Comparison of ENCODE assay signal across 23 cellular contexts in genomic region chr11:89355649-89356048, GRCh38.
DNase-seq lines count a peak whose midpoint lies in the region; ATAC-seq, FAIRE-seq and TF ChIP-seq lines count a peak whose summit lies in the region.
"Had no signal": no experiment of that assay in that cellular context is flagged by ENCODE, and none has a peak within 500 bp of the region (broad histone marks: within the 10 kb centered on the region; RNA-seq: fewer than 3 reads in every experiment).

No MANE protein-coding gene starts in this region.

- H3K18ac ChIP-seq in H1 (ENCODE audit: extremely low read depth, low read length), result no peak overlapping the region

- H4K8ac ChIP-seq in H1 (ENCODE audit: extremely low read depth, insufficient read depth, low read length), result no peak overlapping the region

- no peak overlapping the region for H2BK15ac ChIP-seq in H1 (ENCODE audit: low read length)

- no peaks in the 10 kb centered on the region for H4K20me1 ChIP-seq in H1 (replicated peaks in 1 of 2; ENCODE audit: control insufficient read depth in 1 of 2, insufficient read depth in 2 of 2, low read length in 2 of 2)
- H4K20me1 ChIP-seq: BLaER1 treated with 17β-estradiol and CSF1 and Interleukin-3, amounts not matched to agents 10 nM and 100 nM had no signal

- H3K79me2 ChIP-seq in H1 (ENCODE audit: control insufficient read depth in 1 of 2, insufficient read depth in 2 of 2, low read length in 2 of 2), result no peaks in the 10 kb centered on the region

- H2AK5ac ChIP-seq in H1 (ENCODE audit: low read depth, low read length), result no peak overlapping the region

- H3K4me3 ChIP-seq in RWPE2 (ENCODE audit: severe bottlenecking), result no peak overlapping the region
- no peak overlapping the region for H3K4me3 ChIP-seq in H1 (ENCODE audit: extremely low read depth in 1 of 4, insufficient read depth in 2 of 4, low read depth in 3 of 4, low read length in 4 of 4)
- no peak overlapping the region for H3K4me3 ChIP-seq in A673 (ENCODE audit: low read depth, low read length, poor library complexity, severe bottlenecking)
- H3K4me3 ChIP-seq: BLaER1 treated with 17β-estradiol and CSF1 and Interleukin-3, amounts not matched to agents 10 nM and 100 nM; GM12878; GM23248; K562 had no signal

- no peak for TF ChIP-seq EP300 in H1 (IDR thresholded peaks at IDR 0.05; ENCODE audit: borderline replicate concordance in 1 of 2, low read depth in 2 of 2, low read length in 2 of 2)

- H3K27ac ChIP-seq in RWPE2 (ENCODE audit: poor library complexity, severe bottlenecking) (no peak overlapping the region), H1 (ENCODE audit: low read depth, low read length) (no peak overlapping the region), foreskin keratinocyte (peak overlapping the region; percentile 57), A673 (ENCODE audit: low read depth, low read length, poor library complexity, severe bottlenecking) (no peak overlapping the region)
- H3K27ac ChIP-seq: BLaER1 treated with 17β-estradiol and CSF1 and Interleukin-3, amounts not matched to agents 10 nM and 100 nM; GM23248 had no signal

- H3K27me3 ChIP-seq in RWPE2 (ENCODE audit: insufficient read depth, poor library complexity, severe bottlenecking), result no peaks in the 10 kb centered on the region
- H3K27me3 ChIP-seq in H1 (replicated peaks in 1 of 4; ENCODE audit: control insufficient read depth in 3 of 4, extremely low read depth in 1 of 4, insufficient read depth in 3 of 4, low read length in 3 of 4), result no peaks in the 10 kb centered on the region
- H3K27me3 ChIP-seq in foreskin keratinocyte, result no peaks in the 10 kb centered on the region
- no peaks in the 10 kb centered on the region for H3K27me3 ChIP-seq in A673 (replicated peaks; ENCODE audit: insufficient read depth, low read depth, low read length, poor library complexity)
- H3K27me3 ChIP-seq: BLaER1 treated with 17β-estradiol and CSF1 and Interleukin-3, amounts not matched to agents 10 nM and 100 nM had no signal

- H3K14ac ChIP-seq in H1 (ENCODE audit: insufficient read length), result no peak overlapping the region

- H3K4ac ChIP-seq in H1 (replicated peaks; ENCODE audit: insufficient read length, low read depth, low read length), result no peak overlapping the region

- BruUV-seq in A673 (replicated peaks; lab: Mats Ljungman, UMichigan), result no TSS peak

- DNase-seq in HPDE6-E6E7 (ENCODE audit: extremely low spot score), result peak; percentile 15
- no peak for DNase-seq in RWPE2 (ENCODE audit: low spot score)
- DNase-seq in H1 (ENCODE audit: low read depth in 1 of 2, low spot score in 2 of 2), result no peak
- DNase-seq in foreskin keratinocyte, result peak; percentile 47 to 77
- DNase-seq in midbrain (lab: John Stamatoyannopoulos, UW), result no peak
- DNase-seq in NCI-H82 (lab: John Stamatoyannopoulos, UW), result no peak
- no peak for DNase-seq in RKO (ENCODE audit: low spot score)
- no peak for DNase-seq in A673 (ENCODE audit: low spot score)
- DNase-seq: 8988T; CD4-positive, CD25-positive, alpha-beta regulatory T cell; CD8-positive, alpha-beta memory T cell; COR-L47; DMS 273 treated with DMSO at 0.1 percent for 48 hours; DMS53; DND-41; EL; GM23248; HCEC 1CT; IMR-90 had no signal

- H3K9me3 ChIP-seq in RWPE2 (ENCODE audit: severe bottlenecking) (no peaks in the 10 kb centered on the region), H1 (ENCODE audit: insufficient read depth in 2 of 2, low read depth in 1 of 2, low read length in 1 of 2) (no peaks in the 10 kb centered on the region), A673 (ENCODE audit: low read depth, low read length, poor library complexity, severe bottlenecking) (no peaks in the 10 kb centered on the region)
- H3K9me3 ChIP-seq: BLaER1 treated with 17β-estradiol and CSF1 and Interleukin-3, amounts not matched to agents 10 nM and 100 nM had no signal

- H3K9ac ChIP-seq in H1 (replicated peaks in 1 of 4; ENCODE audit: extremely low read depth in 1 of 4, low read depth in 3 of 4, low read length in 3 of 4), result no peak overlapping the region
- H3K9ac ChIP-seq: BLaER1 treated with 17β-estradiol and CSF1 and Interleukin-3, amounts not matched to agents 10 nM and 100 nM; GM23248 had no signal

- no peak overlapping the region for H2AFZ ChIP-seq in H1 (ENCODE audit: low read length)
- H2AFZ ChIP-seq: GM23248 had no signal

- no peak overlapping the region for H3K56ac ChIP-seq in H1 (replicated peaks; ENCODE audit: insufficient read length, low read depth, low read length)

- H3K23me2 ChIP-seq in H1 (ENCODE audit: low read depth, low read length), result no peaks in the 10 kb centered on the region

- H3K36me3 ChIP-seq in RWPE2 (ENCODE audit: low read depth) (no peaks in the 10 kb centered on the region), H1 (ENCODE audit: control insufficient read depth in 2 of 4, insufficient read depth in 4 of 4, low read length in 3 of 4) (no peaks in the 10 kb centered on the region), A673 (ENCODE audit: insufficient read depth, low read length, poor library complexity, severe bottlenecking) (no peaks in the 10 kb centered on the region)
- H3K36me3 ChIP-seq: BLaER1 treated with 17β-estradiol and CSF1 and Interleukin-3, amounts not matched to agents 10 nM and 100 nM had no signal

- no peak for TF ChIP-seq RAD21 in H1 (IDR thresholded peaks at IDR 0.05 in 1 of 2, conservative IDR thresholded peaks at IDR 0.05 in 1 of 2; ENCODE audit: low read depth in 2 of 2, low read length in 2 of 2)

- ATAC-seq in RWPE2 (ENCODE audit: low read depth) (peak; percentile 60; the same call in 2 of the 3 replicates), foreskin keratinocyte (peak; percentile 97)
- ATAC-seq: GM12878, K562 had no signal

- H3K4me1 ChIP-seq in RWPE2 (ENCODE audit: insufficient read depth, poor library complexity, severe bottlenecking) (peaks cover 7% of the 10 kb centered on the region), H1 (replicated peaks in 1 of 4; ENCODE audit: control insufficient read depth in 3 of 4, insufficient read depth in 4 of 4, low read length in 3 of 4) (peaks cover 0 to 4% (median 0%) of the 10 kb centered on the region in 4 experiments; a peak in 1 of 7 replicates), foreskin keratinocyte (peaks cover 8% of the 10 kb centered on the region), A673 (ENCODE audit: insufficient read depth, low read length, poor library complexity, severe bottlenecking) (no peaks in the 10 kb centered on the region)
- H3K4me1 ChIP-seq: BLaER1 treated with 17β-estradiol and CSF1 and Interleukin-3, amounts not matched to agents 10 nM and 100 nM had no signal

- no peak overlapping the region for H3K23ac ChIP-seq in H1 (ENCODE audit: insufficient read length)

- no peak overlapping the region for H4K91ac ChIP-seq in H1 (replicated peaks; ENCODE audit: insufficient read length, low read length)

- TF ChIP-seq CTCF in RWPE2 (IDR thresholded peaks at IDR 0.05; ENCODE audit: poor library complexity, severe bottlenecking), result no peak
- no peak for TF ChIP-seq CTCF in H1 (IDR thresholded peaks at IDR 0.05; ENCODE audit: control extremely low read depth in 1 of 3, insufficient read depth in 1 of 3, low read depth in 1 of 3, low read length in 3 of 3)
- no peak for TF ChIP-seq CTCF in foreskin keratinocyte (conservative IDR thresholded peaks at IDR 0.05)
- TF ChIP-seq CTCF in A673 (conservative IDR thresholded peaks at IDR 0.05; ENCODE audit: low read depth, low read length), result no peak

- intact Hi-C loops in A673 (cut with micrococcal nuclease; ENCODE audit: unreplicated experiment), result no loop called here

- no peak overlapping the region for H2BK20ac ChIP-seq in H1 (ENCODE audit: low read length)

- H2BK12ac ChIP-seq in H1 (ENCODE audit: low read depth, low read length), result no peak overlapping the region

- H2BK120ac ChIP-seq in H1 (replicated peaks; ENCODE audit: low read depth, low read length), result no peak overlapping the region

- POLR2A ChIA-PET in H1 (lab: Charles Lee; ENCODE audit: partially characterized antibody) (no interaction called here), A673 (lab: Charles Lee; ENCODE audit: low non-redundant PET) (no interaction called here)

- H3K4me2 ChIP-seq in H1 (ENCODE audit: insufficient read depth in 1 of 2, low read depth in 2 of 2, low read length in 2 of 2), result no peak overlapping the region
- H3K4me2 ChIP-seq: BLaER1 treated with 17β-estradiol and CSF1 and Interleukin-3, amounts not matched to agents 10 nM and 100 nM had no signal

- peak; percentile 13 for FAIRE-seq in H1 (lab: Jason Lieb, UNC)
- FAIRE-seq: GM12878, H54, K562 had no signal

- H2BK5ac ChIP-seq in H1 (ENCODE audit: low read depth, low read length), result no peak overlapping the region

- WGBS in H1 (ENCODE audit: extremely low coverage in 1 of 2, insufficient coverage in 1 of 2, insufficient read length in 1 of 2, insufficient replicate concordance in 2 of 2, low coverage in 1 of 2, low lambda C conversion rate in 2 of 2, missing lambda C conversion rate in 1 of 2), 2 experiments, result 100% methylated on average over 1 of the region's 1 CpG; no CpG with 5 or more reads in 1 of the 2 experiments

- no peak overlapping the region for H4K5ac ChIP-seq in H1 (ENCODE audit: insufficient read length, low read depth, low read length)

- CTCF ChIA-PET in H1 (lab: Charles Lee; ENCODE audit: partially characterized antibody) (no interaction called here), A673 (lab: Charles Lee) (no interaction called here)

- no peaks in the 10 kb centered on the region for H3K79me1 ChIP-seq in H1 (ENCODE audit: low read depth, low read length)

- no peak for TF ChIP-seq POLR2A in H1 (IDR thresholded peaks at IDR 0.05; ENCODE audit: control extremely low read depth in 1 of 2, low read depth in 2 of 2, low read length in 2 of 2)

TF ChIP-seq in H1, 55 proteins besides CTCF, POLR2A, EP300 and RAD21:
- no peak for TF ChIP-seq CHD2 (IDR thresholded peaks at IDR 0.05; ENCODE audit: low read length)
- no peak for TF ChIP-seq SRF (IDR thresholded peaks at IDR 0.05; ENCODE audit: low read depth, low read length)
- TF ChIP-seq MAX (IDR thresholded peaks at IDR 0.05), result no peak
- TF ChIP-seq KDM5A (IDR thresholded peaks at IDR 0.05; ENCODE audit: low read length), result no peak
- TF ChIP-seq NANOG (IDR thresholded peaks at IDR 0.05; ENCODE audit: insufficient read depth, low read depth, low read length, poor library complexity, severe bottlenecking), result no peak
- TF ChIP-seq HDAC6 (IDR thresholded peaks at IDR 0.05; ENCODE audit: low read depth, low read length), result no peak
- TF ChIP-seq RFX5 (IDR thresholded peaks at IDR 0.05; ENCODE audit: borderline replicate concordance, low read depth, low read length), result no peak
- TF ChIP-seq POLR2AphosphoS5 (IDR thresholded peaks at IDR 0.05; ENCODE audit: low read depth, low read length), result no peak

Comparison
In these comparisons a context has a peak if more than half of its experiments do, and no peak if none do; other contexts are left out.
1. DNase-seq: peak in HPDE6-E6E7 (single experiment) and foreskin keratinocyte (2 of 2); none in RWPE2 (single experiment), H1 (0 of 2), midbrain (single experiment), NCI-H82 (single experiment), RKO (single experiment) and A673 (single experiment).